ENCODE assay signal across 14 cellular contexts in the genomic region with DNA sequence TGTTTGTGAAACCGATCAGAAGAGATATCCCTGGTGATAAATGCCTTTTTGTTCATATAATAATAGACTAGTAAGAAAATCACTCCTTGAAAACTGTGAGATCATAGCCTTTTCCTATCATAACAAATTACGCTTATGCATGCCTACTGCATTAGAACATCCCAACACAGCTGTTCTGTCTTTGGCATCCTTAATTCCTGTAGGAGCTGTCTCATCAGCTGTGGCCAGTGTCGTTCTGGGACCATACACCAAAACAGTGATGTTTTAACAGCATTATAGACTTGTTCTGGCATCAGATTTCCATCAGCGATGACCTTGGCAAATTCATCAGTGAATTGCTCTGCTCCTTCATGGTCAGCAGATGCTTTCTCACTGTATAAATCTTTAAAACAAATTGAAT.
A peak's percentile ranks its signal among the peaks of the same experiment; 100 is the strongest.
DNase-seq lines count a peak whose midpoint lies in the region; ATAC-seq and TF ChIP-seq lines count a peak whose summit lies in the region.
"Had no signal": no experiment of that assay in that cellular context is flagged by ENCODE, and none has a peak within 500 bp of the region (broad histone marks: within the 10 kb centered on the region; RNA-seq: fewer than 3 reads in every experiment).

No MANE protein-coding gene starts in this region.

- H3K9me3 Mint-ChIP-seq in activated CD8-positive, alpha-beta T cell treated with anti-CD3 and anti-CD28 coated beads, Interleukin-2, amount 10 ng/mL, durations not matched to agents 7 days and 5 days (ENCODE audit: insufficient read depth) = no peaks in the 10 kb centered on the region
- H3K9me3 Mint-ChIP-seq: activated naive CD8-positive, alpha-beta T cell treated with anti-CD3 and anti-CD28 coated beads for 36 hours; memory B cell had no signal

- no peaks in the 10 kb centered on the region for H3K27me3 ChIP-seq in BJ (ENCODE audit: control insufficient read depth, insufficient read depth, low read length)

- no peak overlapping the region for H3K4me3 Mint-ChIP-seq in activated CD8-positive, alpha-beta T cell treated with anti-CD3 and anti-CD28 coated beads, Interleukin-2, amount 10 ng/mL, durations not matched to agents 7 days and 5 days
- H3K4me3 Mint-ChIP-seq: activated naive CD8-positive, alpha-beta T cell treated with anti-CD3 and anti-CD28 coated beads for 36 hours; memory B cell had no signal

- no peak overlapping the region for H3K27ac Mint-ChIP-seq in activated CD8-positive, alpha-beta T cell treated with anti-CD3 and anti-CD28 coated beads, Interleukin-2, amount 10 ng/mL, durations not matched to agents 7 days and 5 days
- H3K27ac Mint-ChIP-seq: activated naive CD8-positive, alpha-beta T cell treated with anti-CD3 and anti-CD28 coated beads for 36 hours; memory B cell had no signal

- no peak for ATAC-seq in activated CD8-positive, alpha-beta T cell treated with anti-CD3 and anti-CD28 coated beads, Interleukin-2, amount 10 ng/mL, durations not matched to agents 7 days and 5 days

- H3K36me3 ChIP-seq in BJ (ENCODE audit: control insufficient read depth, insufficient read depth, low read length) = no peaks in the 10 kb centered on the region
- H3K36me3 ChIP-seq: prostate gland, WERI-Rb-1 had no signal

- DNase-seq in BJ (ENCODE audit: low read depth) = peak; percentile 50
- peak; percentile 12 for DNase-seq in NCI-H69 (lab: John Stamatoyannopoulos, UW)
- peak; percentile 54 for DNase-seq in dermis blood vessel endothelial cell
- DNase-seq in myocyte (ENCODE audit: low read depth) = peak; percentile 94
- DNase-seq in Kasumi-1 (lab: John Stamatoyannopoulos, UW) = no peak
- DNase-seq in activated CD8-positive, alpha-beta T cell treated with anti-CD3 and anti-CD28 coated beads, Interleukin-2, amount 10 ng/mL, durations not matched to agents 7 days and 5 days = no peak
- no peak for DNase-seq in posterior vena cava (ENCODE audit: low spot score)
- no peak for DNase-seq in HEK293T (ENCODE audit: extremely low spot score)
- DNase-seq: activated naive CD8-positive, alpha-beta T cell treated with anti-CD3 and anti-CD28 coated beads for 36 hours; NCI-H1105; NCI-H524 treated with DMSO at 0.1 percent for 48 hours; WERI-Rb-1 had no signal

- peaks cover 3% of the 10 kb centered on the region for H3K36me3 Mint-ChIP-seq in activated CD8-positive, alpha-beta T cell treated with anti-CD3 and anti-CD28 coated beads, Interleukin-2, amount 10 ng/mL, durations not matched to agents 7 days and 5 days (ENCODE audit: low read depth)

- POLR2A ChIA-PET in BJ (lab: Charles Lee) (no interaction called here), HEK293T (lab: Yijun Ruan, JAX) (no interaction called here)
- POLR2A ChIA-PET in activated CD8-positive, alpha-beta T cell treated with anti-CD3 and anti-CD28 coated beads, Interleukin-2, amount 10 ng/mL, durations not matched to agents 7 days and 5 days (lab: Charles Lee) = no interaction called here

- TF ChIP-seq CTCF in BJ (IDR thresholded peaks at IDR 0.05; ENCODE audit: insufficient read depth, low read depth, low read length) = no peak

- CTCF ChIA-PET in BJ (lab: Yijun Ruan, JAX) (interaction anchor here (0.6 to 1.5 kb wide), 2 partner anchors 36 to 142 kb away, joined by 3 to 5 read pairs; no protein-coding TSS in a partner anchor), HEK293T (lab: Yijun Ruan, JAX) (interaction anchor here (0.7 kb wide), 1 partner anchor 13 kb away, joined by 3 read pairs; no protein-coding TSS in a partner anchor)
- CTCF ChIA-PET in activated CD8-positive, alpha-beta T cell treated with anti-CD3 and anti-CD28 coated beads, Interleukin-2, amount 10 ng/mL, durations not matched to agents 7 days and 5 days (lab: Charles Lee) = no interaction called here

- no peak overlapping the region for H3K4me3 ChIP-seq in BJ (ENCODE audit: low read depth, low read length)
- H3K4me3 ChIP-seq: prostate gland had no signal

- no peaks in the 10 kb centered on the region for H3K27me3 Mint-ChIP-seq in activated CD8-positive, alpha-beta T cell treated with anti-CD3 and anti-CD28 coated beads, Interleukin-2, amount 10 ng/mL, durations not matched to agents 7 days and 5 days (ENCODE audit: low read depth)
- H3K27me3 Mint-ChIP-seq: activated naive CD8-positive, alpha-beta T cell treated with anti-CD3 and anti-CD28 coated beads for 36 hours; memory B cell had no signal

- intact Hi-C loops in posterior vena cava (cut with DNase I) = no loop called here

- no peaks in the 10 kb centered on the region for H3K4me1 Mint-ChIP-seq in activated CD8-positive, alpha-beta T cell treated with anti-CD3 and anti-CD28 coated beads, Interleukin-2, amount 10 ng/mL, durations not matched to agents 7 days and 5 days (ENCODE audit: low read depth)
- H3K4me1 Mint-ChIP-seq: memory B cell had no signal

TF ChIP-seq in HEK293T, 16 proteins besides CTCF, POLR2A, EP300 and RAD21:
- TF ChIP-seq SP1 (IDR thresholded peaks at IDR 0.05) (no peak), ZNF384 (IDR thresholded peaks at IDR 0.05) (no peak), L3MBTL2 (conservative IDR thresholded peaks at IDR 0.05) (no peak), TARDBP (IDR thresholded peaks at IDR 0.05) (no peak), BHLHE40 (IDR thresholded peaks at IDR 0.05; ENCODE audit: borderline replicate concordance) (no peak), SUZ12 (IDR thresholded peaks at IDR 0.05) (no peak), CTBP1 (IDR thresholded peaks at IDR 0.05; ENCODE audit: borderline replicate concordance) (no peak), LEF1 (IDR thresholded peaks at IDR 0.05; ENCODE audit: borderline replicate concordance) (no peak), ELF4 (IDR thresholded peaks at IDR 0.05) (no peak), NFRKB (IDR thresholded peaks at IDR 0.05) (no peak), ARNT (IDR thresholded peaks at IDR 0.05) (no peak), FOXK2 (IDR thresholded peaks at IDR 0.05) (no peak), HDGF (IDR thresholded peaks at IDR 0.05; ENCODE audit: borderline replicate concordance) (no peak), FOXM1 (IDR thresholded peaks at IDR 0.05; ENCODE audit: borderline replicate concordance) (no peak), FOXA1 (IDR thresholded peaks at IDR 0.05) (no peak)
- TF ChIP-seq, protein P1, sequence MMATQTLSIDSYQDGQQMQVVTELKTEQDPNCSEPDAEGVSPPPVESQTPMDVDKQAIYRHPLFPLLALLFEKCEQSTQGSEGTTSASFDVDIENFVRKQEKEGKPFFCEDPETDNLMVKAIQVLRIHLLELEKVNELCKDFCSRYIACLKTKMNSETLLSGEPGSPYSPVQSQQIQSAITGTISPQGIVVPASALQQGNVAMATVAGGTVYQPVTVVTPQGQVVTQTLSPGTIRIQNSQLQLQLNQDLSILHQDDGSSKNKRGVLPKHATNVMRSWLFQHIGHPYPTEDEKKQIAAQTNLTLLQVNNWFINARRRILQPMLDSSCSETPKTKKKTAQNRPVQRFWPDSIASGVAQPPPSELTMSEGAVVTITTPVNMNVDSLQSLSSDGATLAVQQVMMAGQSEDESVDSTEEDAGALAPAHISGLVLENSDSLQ (IDR thresholded peaks at IDR 0.05) = no peak

Comparison
In these comparisons a context has a peak if more than half of its experiments do, and no peak if none do; other contexts are left out.
1. DNase-seq: peak in BJ (single experiment), NCI-H69 (single experiment), dermis blood vessel endothelial cell (single experiment) and myocyte (single experiment); none in Kasumi-1 (0 of 2), activated CD8-positive, alpha-beta T cell treated with anti-CD3 and anti-CD28 coated beads, Interleukin-2, amount 10 ng/mL, durations not matched to agents 7 days and 5 days (single experiment), posterior vena cava (single experiment) and HEK293T (single experiment).